ENCODE assay signal across 32 cellular contexts in the genomic region with DNA sequence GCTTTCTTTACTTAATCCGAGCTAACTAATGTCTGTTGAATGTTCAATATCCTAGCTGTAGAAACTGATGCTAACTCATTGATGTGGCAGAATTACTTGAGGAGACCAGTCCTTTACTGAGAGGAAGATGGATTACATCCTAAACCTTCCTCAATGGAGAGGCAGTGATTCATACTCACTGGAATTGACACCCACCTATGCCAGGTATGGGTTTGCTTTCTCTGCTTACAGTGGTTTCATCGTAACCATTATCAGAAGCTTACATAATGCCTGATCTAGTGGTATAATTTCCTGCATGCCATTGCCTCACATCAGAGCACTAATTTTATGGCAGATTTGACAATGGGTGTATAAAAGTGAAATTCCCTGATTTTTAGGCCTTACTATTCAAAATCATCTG.
"Had no signal": no experiment of that assay in that cellular context is flagged by ENCODE, and none has a peak within 500 bp of the region (broad histone marks: within the 10 kb centered on the region; RNA-seq: fewer than 3 reads in every experiment).

No MANE protein-coding gene starts in this region.

- H3K36me3 Mint-ChIP-seq: activated naive CD8-positive, alpha-beta T cell; T-cell had no signal

- H3K27me3 Mint-ChIP-seq: activated B cell treated with CpG ODN at 0.5 μM for 24 hours; activated CD8-positive, alpha-beta T cell treated with anti-CD3 and anti-CD28 coated beads for 36 hours; activated naive CD8-positive, alpha-beta T cell; activated T-helper 17 cell treated with anti-CD3 and anti-CD28 coated beads, Interleukin-2, amount 50 U/mL, for 72 hours; T-cell had no signal

- H3K4me3 Mint-ChIP-seq: activated B cell treated with CpG ODN at 0.5 μM for 24 hours; activated CD8-positive, alpha-beta T cell treated with anti-CD3 and anti-CD28 coated beads for 36 hours; activated naive CD8-positive, alpha-beta T cell; activated T-cell treated with anti-CD3 and anti-CD28 coated beads, Interleukin-2, amount 50 U/mL, for 4 hours; activated T-helper 17 cell treated with anti-CD3 and anti-CD28 coated beads, Interleukin-2, amount 50 U/mL, for 72 hours; T-cell; T-helper 1 cell treated with Interleukin-12 subunit alpha and Interleukin-12 subunit beta and Interleukin-4 antibody, amounts not matched to agents 30 μg/mL and 1 μg/mL, for 36 hours; T-helper 2 cell treated with Interferon-gamma antibody and Interleukin-4, amounts not matched to agents 5 μg/mL and 100 μg/mL, for 36 hours had no signal

- H3K4me1 Mint-ChIP-seq: activated B cell treated with CpG ODN at 0.5 μM for 24 hours; activated T-helper 17 cell treated with anti-CD3 and anti-CD28 coated beads, Interleukin-2, amount 50 U/mL, for 72 hours; T-cell had no signal

- H3K9me3 ChIP-seq: colonic mucosa, esophagus muscularis mucosa, gastroesophageal sphincter, heart right ventricle had no signal

- H3K36me3 ChIP-seq: brain microvascular endothelial cell, cardiac muscle cell, colonic mucosa, esophagus muscularis mucosa, gastroesophageal sphincter, heart right ventricle, WERI-Rb-1 had no signal

- DNase-seq: activated B cell treated with CpG ODN at 0.5 μM for 24 hours; activated CD4-positive, alpha-beta T cell treated with anti-CD3 and anti-CD28 coated beads for 48 hours; activated CD4-positive, alpha-beta T cell treated with anti-CD3 and anti-CD28 coated beads, Interleukin-2, amount 50 U/mL, for 1 hour; activated CD4-positive, alpha-beta T cell treated with anti-CD3 and anti-CD28 coated beads, Interleukin-2, amount 50 U/mL, for 48 hours; activated CD8-positive, alpha-beta memory T cell treated with anti-CD3 and anti-CD28 coated beads for 24 hours; activated CD8-positive, alpha-beta T cell treated with anti-CD3 and anti-CD28 coated beads for 36 hours; activated effector memory CD4-positive, alpha-beta T cell treated with Interleukin-2 at 50 U/mL for 16 hours; activated gamma-delta T cell treated with Interleukin-2 at 50 U/mL for 16 hours; activated naive CD4-positive, alpha-beta T cell treated with anti-CD3 and anti-CD28 coated beads, Interleukin-2, amount 50 U/mL, for 16 hours; activated naive CD4-positive, alpha-beta T cell treated with Interleukin-2 at 50 U/mL for 16 hours; activated T-cell treated with anti-CD3 and anti-CD28 coated beads, Interleukin-2, amount 50 U/mL, for 4 hours; amniotic stem cell; anterior cingulate cortex; brain microvascular endothelial cell; central memory CD4-positive, alpha-beta T cell; cerebellar nuclear complex; colonic mucosa; effector CD8-positive, alpha-beta T cell; erythroblast; foreskin melanocyte; heart right ventricle; T-cell; T1000; WERI-Rb-1 had no signal

- H3K4me3 ChIP-seq: cardiac muscle cell, colonic mucosa, esophagus muscularis mucosa, gastroesophageal sphincter, heart right ventricle had no signal

- H3K27me3 ChIP-seq: brain microvascular endothelial cell, cardiac muscle cell, colonic mucosa, esophagus muscularis mucosa, gastroesophageal sphincter, heart right ventricle had no signal

- H3K27ac ChIP-seq: brain microvascular endothelial cell, cardiac muscle cell, colonic mucosa, esophagus muscularis mucosa, gastroesophageal sphincter, heart right ventricle, WERI-Rb-1 had no signal

- ATAC-seq: activated CD4-positive, CD25-positive, alpha-beta regulatory T cell treated with anti-CD3 and anti-CD28 coated beads, Interleukin-2, amount 50 U/mL, for 24 hours; activated CD8-positive, alpha-beta T cell treated with anti-CD3 and anti-CD28 coated beads for 36 hours; activated T-cell treated with anti-CD3 and anti-CD28 coated beads, Interleukin-2, amount 50 U/mL, for 4 hours; activated T-helper 17 cell treated with anti-CD3 and anti-CD28 coated beads, Interleukin-2, amount 50 U/mL, for 72 hours; gastroesophageal sphincter; heart right ventricle; T-cell had no signal

- H3K27ac Mint-ChIP-seq: activated B cell treated with CpG ODN at 0.5 μM for 24 hours; activated CD8-positive, alpha-beta T cell treated with anti-CD3 and anti-CD28 coated beads for 36 hours; activated naive CD8-positive, alpha-beta T cell; activated T-helper 17 cell treated with anti-CD3 and anti-CD28 coated beads, Interleukin-2, amount 50 U/mL, for 72 hours; T-cell; T-helper 1 cell treated with Interleukin-12 subunit alpha and Interleukin-12 subunit beta and Interleukin-4 antibody, amounts not matched to agents 30 μg/mL and 1 μg/mL, for 36 hours; T-helper 2 cell treated with Interferon-gamma antibody and Interleukin-4, amounts not matched to agents 5 μg/mL and 100 μg/mL, for 36 hours had no signal

- H3K4me1 ChIP-seq: colonic mucosa, esophagus muscularis mucosa, gastroesophageal sphincter, heart right ventricle had no signal
